In the genomic region with DNA sequence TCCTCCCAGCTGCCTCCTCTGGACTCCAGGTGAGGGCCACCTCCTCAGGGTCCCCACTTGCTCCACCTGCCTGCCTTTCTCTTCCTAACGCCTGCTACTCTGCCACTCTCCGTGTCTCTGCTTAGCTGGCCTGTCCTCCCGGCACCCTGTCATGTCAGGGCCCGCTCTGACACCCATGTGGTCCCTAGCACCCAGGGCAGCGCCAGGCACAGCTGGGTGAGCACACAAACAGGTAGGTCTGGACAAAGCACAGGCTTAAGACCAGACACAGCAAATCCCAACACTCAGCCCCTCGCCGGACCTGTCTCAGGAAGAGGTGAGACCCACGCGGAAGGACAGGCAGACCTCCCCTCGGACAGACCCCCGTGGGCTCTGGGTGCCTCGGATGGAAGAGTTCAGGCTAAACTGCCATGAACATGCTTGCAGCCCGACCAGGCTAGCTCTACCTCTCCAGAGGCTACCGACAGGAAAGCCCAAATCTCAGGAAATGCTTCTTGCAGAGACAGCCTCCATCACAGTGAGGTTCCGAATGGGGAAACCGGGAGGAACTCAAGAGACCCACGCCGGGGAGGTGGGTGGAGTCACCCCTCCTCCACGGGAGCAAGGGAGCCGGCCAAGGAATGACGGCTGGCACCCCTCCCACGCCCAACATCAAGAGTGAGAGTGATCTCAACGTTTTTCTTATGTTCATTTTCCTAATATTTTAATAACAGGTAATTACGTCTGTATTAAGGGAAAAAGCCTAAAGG, we compare ENCODE assay signal across 8 cellular contexts. TPM values are rescaled to one million over a fixed set of nuclear protein-coding genes. Genes with fewer than 3 reads are reported as not detected.
DNase-seq lines count a peak whose midpoint lies in the region; ATAC-seq and TF ChIP-seq lines count a peak whose summit lies in the region.

No MANE protein-coding gene starts in this region.

- 27 to 28% methylated on average over 24 of the region's 24 CpGs for WGBS in esophagus, 2 donors

- TF ChIP-seq CTCF in VCaP (conservative IDR thresholded peaks at IDR 0.05) = no peak

- H3K4me1 ChIP-seq in esophagus (ENCODE audit: control insufficient read depth in 2 of 2, insufficient read depth in 2 of 2, low read length in 1 of 2) = peaks cover 19 to 42% of the 10 kb centered on the region in 2 donors
- H3K4me1 ChIP-seq in mucosa of rectum (ENCODE audit: control insufficient read depth in 2 of 2, insufficient read depth in 2 of 2, low read length in 2 of 2) = peaks cover 53 to 69% of the 10 kb centered on the region in 2 donors

- H3K4me3 ChIP-seq in esophagus (ENCODE audit: low read depth in 1 of 2, low read length in 2 of 2) (no peak overlapping the region), mucosa of rectum (ENCODE audit: low read length in 2 of 2) (peak overlapping the region in 1 of 2 donors; percentile 7)

- ATAC-seq in HG02588 (IDR thresholded peaks at IDR 0.05; ENCODE audit: unreplicated experiment) (no peak), HG03469 (IDR thresholded peaks at IDR 0.05; ENCODE audit: unreplicated experiment) (no peak), HG03378 (IDR thresholded peaks at IDR 0.05; ENCODE audit: unreplicated experiment) (no peak)

- H3K36me3 ChIP-seq in esophagus (ENCODE audit: control insufficient read depth in 2 of 2, insufficient read depth in 2 of 2, low read length in 1 of 2) = peaks cover 0 to 6% of the 10 kb centered on the region in 2 donors
- peaks cover 0 to 2% of the 10 kb centered on the region in 2 donors for H3K36me3 ChIP-seq in mucosa of rectum (ENCODE audit: control insufficient read depth in 2 of 2, insufficient read depth in 2 of 2, low read length in 2 of 2)

- DNase-seq in HUDEP-2 (lab: John Stamatoyannopoulos, UW; ENCODE audit: unreplicated experiment in 76 of 76) = no peak

- H3K9me3 ChIP-seq in esophagus (ENCODE audit: control insufficient read depth in 2 of 2, insufficient read depth in 1 of 2, low read depth in 1 of 2, low read length in 1 of 2) (no peaks in the 10 kb centered on the region), mucosa of rectum (ENCODE audit: control insufficient read depth in 2 of 2, low read length in 2 of 2) (no peaks in the 10 kb centered on the region)

- peak overlapping the region; percentile 26 to 32 for H3K9ac ChIP-seq in mucosa of rectum (ENCODE audit: low read depth in 1 of 2, low read length in 2 of 2)

- H3K27ac ChIP-seq in VCaP (peak overlapping the region; percentile 16; the same call in 1 of the 2 replicates), esophagus (ENCODE audit: low read depth in 2 of 2, low read length in 1 of 2) (peak overlapping the region; percentile 6 to 80), mucosa of rectum (ENCODE audit: low read depth in 2 of 2, low read length in 2 of 2) (peak overlapping the region; percentile 48 to 68), temporal lobe (ENCODE audit: low read depth, low read length) (peak overlapping the region; percentile 45)

- H3K27me3 ChIP-seq in esophagus (ENCODE audit: control insufficient read depth in 1 of 2, insufficient read depth in 2 of 2, low read length in 2 of 2) (no peaks in the 10 kb centered on the region), mucosa of rectum (ENCODE audit: control insufficient read depth in 2 of 2, insufficient read depth in 2 of 2, low read length in 2 of 2) (no peaks in the 10 kb centered on the region)

RNA-seq across cellular contexts. Expression of a gene that starts 12.5 kb away (rescaled TPM):
- 10 to 100 TPM; 17.0 to 19.0 TPM for polyA plus RNA-seq in esophagus
- total RNA-seq in temporal lobe = 10.1 TPM

RNA-seq across cellular contexts. Expression of a gene that starts 32.5 kb away (rescaled TPM):
- polyA plus RNA-seq in esophagus = 10 to 100 TPM; 12.9 to 16.0 TPM
- total RNA-seq in temporal lobe = 14.3 TPM
